Comparison of ENCODE assay signal across 8 cellular contexts in the genomic region with DNA sequence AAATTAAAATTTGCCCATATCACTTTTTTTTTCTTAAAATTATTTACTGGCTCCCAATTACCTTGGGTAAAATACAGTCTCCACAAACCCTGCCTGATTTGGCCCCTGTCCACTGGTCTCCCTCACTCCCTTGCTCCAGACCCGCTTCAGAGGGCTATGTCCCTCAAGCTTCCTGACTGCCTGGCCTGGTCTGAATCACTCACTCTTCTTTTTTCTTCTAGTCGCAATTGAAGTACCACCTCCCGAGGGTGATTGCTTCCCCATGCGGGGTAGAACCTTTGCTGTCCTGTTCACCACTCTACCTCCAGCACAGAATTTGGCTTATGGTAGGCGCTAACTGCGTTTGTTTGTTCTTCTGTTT. TPM values are rescaled to one million over a fixed set of nuclear protein-coding genes. Genes with fewer than 3 reads are reported as not detected.
DNase-seq lines count a peak whose midpoint lies in the region; ATAC-seq and TF ChIP-seq lines count a peak whose summit lies in the region.

No MANE protein-coding gene starts in this region.

- DNase-seq in ELR (ENCODE audit: low read depth): peak; percentile 45
- no peak for DNase-seq in Peyer's patch
- DNase-seq in esophagus squamous epithelium (lab: John Stamatoyannopoulos, UW): no peak
- no peak for DNase-seq in prostate gland (ENCODE audit: low spot score)
- DNase-seq in LoVo (ENCODE audit: low spot score): no peak
- no peak for DNase-seq in activated CD4-positive, alpha-beta T cell treated with anti-CD3 and anti-CD28 coated beads, Interleukin-2, amount 50 U/mL, for 4 hours
- no peak for DNase-seq in iPS-NIHi7 (ENCODE audit: extremely low spot score)

- H3K27me3 ChIP-seq in Peyer's patch (no peaks in the 10 kb centered on the region), esophagus squamous epithelium (no peaks in the 10 kb centered on the region), prostate gland (replicated peaks; ENCODE audit: insufficient read depth) (no peaks in the 10 kb centered on the region)

- H3K4me3 ChIP-seq in Peyer's patch: peak overlapping the region; percentile 65 to 80 (median 68)
- peak overlapping the region; percentile 58 to 86 (median 78) for H3K4me3 ChIP-seq in esophagus squamous epithelium
- H3K4me3 ChIP-seq in prostate gland: peak overlapping the region; percentile 62 to 72

- no peak for TF ChIP-seq CTCF in Peyer's patch (IDR thresholded peaks at IDR 0.05)
- no peak for TF ChIP-seq CTCF in esophagus squamous epithelium (IDR thresholded peaks at IDR 0.05)
- TF ChIP-seq CTCF in prostate gland (IDR thresholded peaks at IDR 0.05): no peak

- WGBS in esophagus squamous epithelium, 2 donors: 20 to 29% methylated on average over 6 of the region's 6 CpGs
- WGBS in prostate gland: 11% methylated on average over 6 of the region's 6 CpGs

- TF ChIP-seq POLR2A in Peyer's patch (IDR thresholded peaks at IDR 0.05) (no peak), esophagus squamous epithelium (IDR thresholded peaks at IDR 0.05) (no peak), prostate gland (IDR thresholded peaks at IDR 0.05) (no peak)

- intact Hi-C loops in esophagus squamous epithelium (cut with DNase I): no loop called here
- intact Hi-C loops in prostate gland (cut with DNase I): no loop called here

- no peaks in the 10 kb centered on the region for H3K9me3 ChIP-seq in Peyer's patch
- no peaks in the 10 kb centered on the region for H3K9me3 ChIP-seq in esophagus squamous epithelium
- H3K9me3 ChIP-seq in prostate gland: no peaks in the 10 kb centered on the region

- peaks cover 0 to 15% (median 3%) of the 10 kb centered on the region in 4 donors for H3K4me1 ChIP-seq in Peyer's patch
- H3K4me1 ChIP-seq in esophagus squamous epithelium: peaks cover 10 to 43% (median 13%) of the 10 kb centered on the region in 3 donors
- H3K4me1 ChIP-seq in prostate gland (replicated peaks): peaks cover 7% of the 10 kb centered on the region

- peaks cover 0 to 10% (median 0%) of the 10 kb centered on the region in 3 donors for H3K36me3 ChIP-seq in Peyer's patch
- H3K36me3 ChIP-seq in esophagus squamous epithelium: peaks cover 0 to 24% (median 2%) of the 10 kb centered on the region in 3 donors
- no peaks in the 10 kb centered on the region for H3K36me3 ChIP-seq in prostate gland

- H3K27ac ChIP-seq in Peyer's patch (peak overlapping the region; percentile 80 to 97 (median 90)), esophagus squamous epithelium (peak overlapping the region; percentile 86 to 96 (median 93)), prostate gland (peak overlapping the region; percentile 87 to 93)

- ATAC-seq in HG02571 (IDR thresholded peaks at IDR 0.05; ENCODE audit: unreplicated experiment): no peak

RNA-seq across cellular contexts. Expression of a gene that starts 0.6 kb away (rescaled TPM):
- 10 to 100 TPM; 15.7 to 72.3 (median 65.1) TPM for total RNA-seq in Peyer's patch
- total RNA-seq in esophagus squamous epithelium: 10 to 100 TPM; 10.7 to 34.2 (median 19.2) TPM
- 10 to 100 TPM; 44.6 to 50.0 TPM for total RNA-seq in prostate gland

RNA-seq across cellular contexts. Expression of a gene that starts 11.4 kb away (rescaled TPM):
- 100 to 1,000 TPM; 104 to 339 (median 247) TPM for total RNA-seq in Peyer's patch
- 100 to 1,000 TPM in 1 of 4 donors, 10 to 100 TPM in 3; 75.2 to 170 (median 86.5) TPM for total RNA-seq in esophagus squamous epithelium
- total RNA-seq in prostate gland: 100 to 1,000 TPM; 112 to 172 TPM

RNA-seq across cellular contexts. Expression of a gene that starts 20.2 kb away (rescaled TPM):
- total RNA-seq in Peyer's patch (10 to 100 TPM in 1 of 4 donors, 1 to 10 TPM in 3; 1.4 to 28.1 (median 1.8) TPM), esophagus squamous epithelium (1 to 10 TPM in 2 of 4 donors, under 1 TPM in 2; 0.26 to 8.4 (median 1.3) TPM), prostate gland (1 to 10 TPM; 2.7 to 5.8 TPM)

RNA-seq across cellular contexts. Expression of a gene that starts 23.3 kb away (rescaled TPM):
- total RNA-seq in Peyer's patch (1 to 10 TPM in 2 of 4 donors, under 1 TPM in 1, not detected in 1; 0.53 to 1.9 (median 1.1) TPM), esophagus squamous epithelium (under 1 TPM; 0.11 to 0.57 (median 0.29) TPM), prostate gland (10 to 100 TPM in 1 of 2 donors, 1 to 10 TPM in 1; 4.3 to 44.3 TPM)

RNA-seq across cellular contexts. Expression of a gene that starts 41.9 kb away (rescaled TPM):
- 10 to 100 TPM; 44.6 to 74.9 (median 57.9) TPM for total RNA-seq in Peyer's patch
- 10 to 100 TPM; 44.4 to 55.2 (median 53.2) TPM for total RNA-seq in esophagus squamous epithelium
- 100 to 1,000 TPM in 1 of 2 donors, 10 to 100 TPM in 1; 46.5 to 119 TPM for total RNA-seq in prostate gland
